Comparison of ENCODE assay signal across 8 cellular contexts in genomic region chr11:27718853-27719574, GRCh38. TPM values are rescaled to one million over a fixed set of nuclear protein-coding genes. Genes with fewer than 3 reads are reported as not detected.
DNase-seq lines count a peak whose midpoint lies in the region; ATAC-seq, FAIRE-seq and TF ChIP-seq lines count a peak whose summit lies in the region.

No MANE protein-coding gene starts in this region.

- H3K27me3 Mint-ChIP-seq in Caco-2 (ENCODE audit: insufficient read depth, unreplicated experiment) (peaks cover 2% of the 10 kb centered on the region), neural crest cell (ENCODE audit: low read depth) (peaks cover 94% of the 10 kb centered on the region)

- CTCF ChIA-PET in Caco-2 (lab: Charles Lee) (interaction anchor here (0.6 to 4.9 kb wide), 5 partner anchors 13 to 231 kb away, joined by 3 to 69 read pairs (median 3); partner anchors contain the start of gene BDNF), endothelial cell of umbilical vein (lab: Charles Lee) (interaction anchor here (0.7 to 7.0 kb wide), 10 partner anchors 8 to 1624 kb away, joined by 3 to 109 read pairs (median 4); partner anchors contain the start of gene BDNF)

- H3K4me1 Mint-ChIP-seq in Caco-2 (ENCODE audit: low read depth, unreplicated experiment) (peaks cover 7% of the 10 kb centered on the region), neural crest cell (peaks cover 32% of the 10 kb centered on the region)

- H3K9me1 ChIP-seq in endothelial cell of umbilical vein (replicated peaks; ENCODE audit: control insufficient read depth, extremely low read depth, insufficient read depth, low read length) = no peaks in the 10 kb centered on the region

- peak; percentile 50 to 71 for DNase-seq in Caco-2
- peak; percentile 19 for DNase-seq in NCI-H226
- peak; percentile 44 for DNase-seq in endothelial cell of umbilical vein (ENCODE audit: low read depth, low spot score)
- peak; percentile 45 for DNase-seq in neural crest cell (ENCODE audit: low read depth, low spot score)
- DNase-seq in NCI-H1694 (lab: John Stamatoyannopoulos, UW) = no peak
- no peak for DNase-seq in NCI-H510A (lab: John Stamatoyannopoulos, UW)
- no peak for DNase-seq in stimulated activated CD4-positive, alpha-beta T cell treated with anti-CD3 and anti-CD28 coated beads, Interleukin-2, amount 100 ng/mL, for 48 hours

- H3K9me3 Mint-ChIP-seq in Caco-2 (ENCODE audit: unreplicated experiment) = no peaks in the 10 kb centered on the region
- no peaks in the 10 kb centered on the region for H3K9me3 Mint-ChIP-seq in neural crest cell

- H3K27me3 ChIP-seq in Caco-2 (replicated peaks; ENCODE audit: control insufficient read depth, insufficient read depth, low read length) (no peaks in the 10 kb centered on the region), endothelial cell of umbilical vein (ENCODE audit: control insufficient read depth in 2 of 2, insufficient read depth in 2 of 2, low read length in 2 of 2) (peaks cover 47 to 77% of the 10 kb centered on the region in 2 experiments)

- peak overlapping the region; percentile 93 for H3K27ac Mint-ChIP-seq in Caco-2 (ENCODE audit: unreplicated experiment)
- peak overlapping the region; percentile 98 for H3K27ac Mint-ChIP-seq in neural crest cell (ENCODE audit: unreplicated experiment)

- peak overlapping the region; percentile 61 for H2AFZ ChIP-seq in endothelial cell of umbilical vein (ENCODE audit: low read depth, low read length)

- dilution Hi-C loops in endothelial cell of umbilical vein (cut with MboI; ENCODE audit: extremely low pct_ligation_motif_present, low sequenced_read_pairs) = no loop called here

- TF ChIP-seq POLR2A in endothelial cell of umbilical vein (IDR thresholded peaks at IDR 0.05; ENCODE audit: low read depth, low read length) = no peak

- no peaks in the 10 kb centered on the region for H3K79me2 ChIP-seq in endothelial cell of umbilical vein (ENCODE audit: control insufficient read depth, insufficient read depth, low read length)

- H4K20me1 ChIP-seq in endothelial cell of umbilical vein (replicated peaks; ENCODE audit: control insufficient read depth, extremely low read depth, insufficient read depth, low read length) = no peaks in the 10 kb centered on the region

- TF ChIP-seq CTCF in Caco-2 (IDR thresholded peaks at IDR 0.05; ENCODE audit: insufficient read depth in 1 of 2, low read depth in 1 of 2, low read length in 1 of 2, severe bottlenecking in 1 of 2, unreplicated experiment in 1 of 2) = no peak
- no peak for TF ChIP-seq CTCF in endothelial cell of umbilical vein (IDR thresholded peaks at IDR 0.05; ENCODE audit: extremely low read depth in 1 of 2, insufficient read depth in 1 of 2, low read depth in 1 of 2, low read length in 2 of 2)
- no peak for TF ChIP-seq CTCF in neural crest cell (conservative IDR thresholded peaks at IDR 0.05)

- POLR2A ChIA-PET in Caco-2 (lab: Charles Lee) = interaction anchor here (0.6 to 1.1 kb wide), 6 partner anchors 20 to 567 kb away, joined by 3 to 8 read pairs (median 4); partner anchors contain the start of genes KIF18A and METTL15
- POLR2A ChIA-PET in endothelial cell of umbilical vein (lab: Charles Lee) = interaction anchor here (0.6 kb wide), 2 partner anchors 521 to 601 kb away, joined by 3 to 6 read pairs; no protein-coding TSS in a partner anchor

- H3K36me3 ChIP-seq in Caco-2 (ENCODE audit: control insufficient read depth, insufficient read depth, low read length) = no peaks in the 10 kb centered on the region
- no peaks in the 10 kb centered on the region for H3K36me3 ChIP-seq in endothelial cell of umbilical vein (ENCODE audit: control insufficient read depth in 2 of 2, extremely low read depth in 1 of 2, insufficient read depth in 2 of 2, low read length in 2 of 2)

- H3K4me2 ChIP-seq in endothelial cell of umbilical vein (ENCODE audit: insufficient read depth, low read length) = peak overlapping the region; percentile 97

- H3K4me1 ChIP-seq in Caco-2 = peaks cover 5% of the 10 kb centered on the region; the same call in 1 of the 2 replicates
- peaks cover 14% of the 10 kb centered on the region for H3K4me1 ChIP-seq in endothelial cell of umbilical vein (ENCODE audit: control insufficient read depth, extremely low read depth, insufficient read depth, low read length)

- H3K9ac ChIP-seq in endothelial cell of umbilical vein (replicated peaks; ENCODE audit: extremely low read depth, insufficient read depth, low read length) = peak overlapping the region; percentile 41

- no peak for ATAC-seq in HG03460 (IDR thresholded peaks at IDR 0.05; ENCODE audit: unreplicated experiment)

- intact Hi-C loops in Caco-2 (cut with micrococcal nuclease; ENCODE audit: unreplicated experiment) = loop anchor here (1.0 to 2.0 kb wide), 3 partner anchors 20 to 163 kb away; no protein-coding TSS in a partner anchor
- intact Hi-C loops in endothelial cell of umbilical vein (cut with micrococcal nuclease) = loop anchor here (2.0 to 5.0 kb wide), 2 partner anchors 18 to 1113 kb away; partner anchors contain the start of gene BDNF

- H3K4me3 ChIP-seq in Caco-2 (ENCODE audit: low read depth, low read length) (peak overlapping the region; percentile 51), endothelial cell of umbilical vein (replicated peaks in 1 of 3; ENCODE audit: insufficient read depth in 1 of 3, low read depth in 1 of 3, low read length in 3 of 3) (peak overlapping the region; percentile 54 to 79 (median 66))

- FAIRE-seq in endothelial cell of umbilical vein (lab: Jason Lieb, UNC) = no peak

- BruUV-seq in Caco-2 (replicated peaks; lab: Mats Ljungman, UMichigan) (TSS peak; percentile 96), endothelial cell of umbilical vein (replicated peaks; lab: Mats Ljungman, UMichigan) (no TSS peak)

- H3K36me3 Mint-ChIP-seq in Caco-2 (ENCODE audit: insufficient read depth, unreplicated experiment) (peaks cover 6% of the 10 kb centered on the region), neural crest cell (ENCODE audit: low read depth) (no peaks in the 10 kb centered on the region)

- H3K4me3 Mint-ChIP-seq in Caco-2 (ENCODE audit: unreplicated experiment) (peak overlapping the region; percentile 90), neural crest cell (peak overlapping the region; percentile 92)

- H3K9me3 ChIP-seq in Caco-2 (no peaks in the 10 kb centered on the region), endothelial cell of umbilical vein (replicated peaks; ENCODE audit: control insufficient read depth, insufficient read depth, low read length) (no peaks in the 10 kb centered on the region)

- H3K27ac ChIP-seq in endothelial cell of umbilical vein (ENCODE audit: insufficient read depth, low read depth, low read length) = no peak overlapping the region

TF ChIP-seq in endothelial cell of umbilical vein, 7 proteins besides CTCF, POLR2A, EP300 and RAD21:
- TF ChIP-seq, protein P1, sequence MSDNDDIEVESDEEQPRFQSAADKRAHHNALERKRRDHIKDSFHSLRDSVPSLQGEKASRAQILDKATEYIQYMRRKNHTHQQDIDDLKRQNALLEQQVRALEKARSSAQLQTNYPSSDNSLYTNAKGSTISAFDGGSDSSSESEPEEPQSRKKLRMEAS (IDR thresholded peaks at IDR 0.05; ENCODE audit: insufficient read depth, insufficient read length) = no peak
- peak; percentile 6 for TF ChIP-seq EZH2 (IDR thresholded peaks at IDR 0.05; ENCODE audit: borderline replicate concordance, low read depth, low read length, severe bottlenecking)

RNA-seq across cellular contexts. Expression of gene BDNF, which starts 18.8 kb away (rescaled TPM):
- 7.2 and 8.5 TPM in 2 replicates for total RNA-seq in Caco-2 (2022)
- total RNA-seq in endothelial cell of umbilical vein = 2.6 and 3.1 TPM in 2 replicates
- 3.2 and 3.6 TPM in 2 replicates for polyA plus RNA-seq in endothelial cell of umbilical vein
- polyA plus RNA-seq in endothelial cell of umbilical vein (2011; cell fraction: cytosol; rRNA removed) = 5.4 and 5.8 TPM in 2 replicates
- 13.2 and 13.8 TPM in 2 replicates for polyA plus RNA-seq in endothelial cell of umbilical vein (2011; cell fraction: nucleus; rRNA removed)
- polyA plus RNA-seq in endothelial cell of umbilical vein (2012) = 10.4 and 13.0 TPM in 2 replicates
- polyA minus RNA-seq in endothelial cell of umbilical vein = 6.2 and 7.7 TPM in 2 replicates
- 1.4 TPM for polyA minus RNA-seq in endothelial cell of umbilical vein (2011; cell fraction: cytosol; rRNA and poly(A)+ RNA removed)
- polyA minus RNA-seq in endothelial cell of umbilical vein (2011; cell fraction: nucleus; rRNA and poly(A)+ RNA removed) = 17.7 and 20.4 TPM in 2 replicates
- total RNA-seq in neural crest cell = 0.07 and 0.20 TPM in 2 replicates

Comparison
In these comparisons a context has a peak if more than half of its experiments do, and no peak if none do; other contexts are left out.
1. DNase-seq: peak in Caco-2 (2 of 2), NCI-H226 (single experiment), endothelial cell of umbilical vein (single experiment) and neural crest cell (single experiment); none in NCI-H1694 (single experiment), NCI-H510A (single experiment) and stimulated activated CD4-positive, alpha-beta T cell treated with anti-CD3 and anti-CD28 coated beads, Interleukin-2, amount 100 ng/mL, for 48 hours (0 of 2).